ENCODE assay signal across 1 cellular context in the genomic region with DNA sequence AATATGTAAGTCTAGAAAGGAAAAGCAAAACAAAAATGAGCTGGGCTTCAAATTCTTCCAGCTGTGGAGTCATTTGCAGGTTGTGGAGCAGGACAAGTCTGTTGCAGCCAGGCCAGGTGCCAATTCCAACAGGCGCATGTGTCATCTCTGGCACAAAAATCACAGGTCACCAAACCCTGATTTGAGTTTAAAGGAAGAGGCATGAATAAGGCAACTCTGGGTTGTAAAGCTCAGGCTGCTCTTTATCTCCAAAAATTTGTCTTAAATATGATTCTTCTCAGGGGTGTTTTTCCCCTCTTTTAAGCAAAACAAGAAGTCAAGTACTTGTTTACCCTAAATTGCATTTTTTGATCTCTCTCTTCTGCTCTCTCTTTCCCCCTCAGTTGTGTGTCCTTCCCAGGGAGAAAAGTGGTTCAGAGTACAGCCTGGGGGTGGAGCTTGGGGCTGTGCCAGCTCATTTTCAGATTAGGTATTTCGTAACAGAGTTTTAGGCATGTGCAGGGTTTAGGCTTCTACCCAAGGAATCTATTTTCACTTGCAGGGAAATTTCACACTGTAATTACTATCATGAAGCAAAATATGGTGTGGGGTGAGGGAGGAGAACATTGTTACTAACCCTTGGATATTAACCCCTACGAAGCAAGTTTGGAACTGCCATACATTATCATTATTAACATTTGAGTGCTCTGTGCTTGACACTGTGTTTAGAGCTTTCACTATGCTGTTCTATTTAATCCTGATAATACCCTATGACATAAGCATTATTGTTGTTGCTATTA.
TF ChIP-seq lines count a peak whose summit lies in the region.

No MANE protein-coding gene starts in this region.

TF ChIP-seq in liver, 16 proteins besides CTCF, POLR2A, EP300 and RAD21 (continued from another document):
- TF ChIP-seq, protein P1, sequence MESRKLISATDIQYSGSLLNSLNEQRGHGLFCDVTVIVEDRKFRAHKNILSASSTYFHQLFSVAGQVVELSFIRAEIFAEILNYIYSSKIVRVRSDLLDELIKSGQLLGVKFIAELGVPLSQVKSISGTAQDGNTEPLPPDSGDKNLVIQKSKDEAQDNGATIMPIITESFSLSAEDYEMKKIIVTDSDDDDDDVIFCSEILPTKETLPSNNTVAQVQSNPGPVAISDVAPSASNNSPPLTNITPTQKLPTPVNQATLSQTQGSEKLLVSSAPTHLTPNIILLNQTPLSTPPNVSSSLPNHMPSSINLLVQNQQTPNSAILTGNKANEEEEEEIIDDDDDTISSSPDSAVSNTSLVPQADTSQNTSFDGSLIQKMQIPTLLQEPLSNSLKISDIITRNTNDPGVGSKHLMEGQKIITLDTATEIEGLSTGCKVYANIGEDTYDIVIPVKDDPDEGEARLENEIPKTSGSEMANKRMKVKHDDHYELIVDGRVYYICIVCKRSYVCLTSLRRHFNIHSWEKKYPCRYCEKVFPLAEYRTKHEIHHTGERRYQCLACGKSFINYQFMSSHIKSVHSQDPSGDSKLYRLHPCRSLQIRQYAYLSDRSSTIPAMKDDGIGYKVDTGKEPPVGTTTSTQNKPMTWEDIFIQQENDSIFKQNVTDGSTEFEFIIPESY (IDR thresholded peaks at IDR 0.05): peak; percentile 73
- TF ChIP-seq HNF4A (conservative IDR thresholded peaks at IDR 0.05) (peak; percentile 83 to 84), FOXA1 (IDR thresholded peaks at IDR 0.05) (peak; percentile 51), RXRA (IDR thresholded peaks at IDR 0.05) (peak; percentile 87), NR2F2 (IDR thresholded peaks at IDR 0.05) (peak; percentile 58), FOXA2 (IDR thresholded peaks at IDR 0.05) (peak; percentile 27)
- TF ChIP-seq, protein P2, sequence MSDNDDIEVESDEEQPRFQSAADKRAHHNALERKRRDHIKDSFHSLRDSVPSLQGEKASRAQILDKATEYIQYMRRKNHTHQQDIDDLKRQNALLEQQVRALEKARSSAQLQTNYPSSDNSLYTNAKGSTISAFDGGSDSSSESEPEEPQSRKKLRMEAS (IDR thresholded peaks at IDR 0.05): peak; percentile 73
